In genomic region chr17:49234509-49235080, GRCh38 we compare ENCODE assay signal across 1 cellular context.
A peak's percentile ranks its signal among the peaks of the same experiment; 100 is the strongest.
TF ChIP-seq lines count a peak whose summit lies in the region.

No MANE protein-coding gene starts in this region.

TF ChIP-seq in HepG2, 621 proteins besides CTCF, POLR2A, EP300 and RAD21:
- TF ChIP-seq TEAD3 (CRISPR knock-in tag; optimal IDR thresholded peaks at IDR 0.05; ENCODE audit: borderline replicate concordance) (peak; percentile 39), NR2F2 (IDR thresholded peaks at IDR 0.05; ENCODE audit: borderline replicate concordance, low read depth) (no peak), FOXO4 (CRISPR knock-in tag; conservative IDR thresholded peaks at IDR 0.05) (no peak)
